In genomic region chr3:31225923-31226322, GRCh38 we compare ENCODE assay signal across 1 cellular context.
TF ChIP-seq lines count a peak whose summit lies in the region.

No MANE protein-coding gene starts in this region.

TF ChIP-seq in GM23338, 12 proteins besides CTCF, POLR2A, EP300 and RAD21 (continued from another document):
- TF ChIP-seq REST (IDR thresholded peaks at IDR 0.05; ENCODE audit: unreplicated experiment) (no peak), EZH2phosphoT487 (IDR thresholded peaks at IDR 0.05; ENCODE audit: unreplicated experiment) (no peak)
TF ChIP-seq in GM23338: peak in this region for 0.
